In genomic region chr19:30087381-30088138, GRCh38 we compare ENCODE assay signal across 16 cellular contexts.
DNase-seq lines count a peak whose midpoint lies in the region; ATAC-seq, FAIRE-seq and TF ChIP-seq lines count a peak whose summit lies in the region.
"Had no signal": no experiment of that assay in that cellular context is flagged by ENCODE, and none has a peak within 500 bp of the region (broad histone marks: within the 10 kb centered on the region; RNA-seq: fewer than 3 reads in every experiment).

No MANE protein-coding gene starts in this region.

- no peak overlapping the region for H2BK15ac ChIP-seq in neuronal stem cell (ENCODE audit: low read length)
- H2BK15ac ChIP-seq in H9 (ENCODE audit: low read depth, low read length), result no peak overlapping the region

- H2BK120ac ChIP-seq in neuronal stem cell (ENCODE audit: low read depth, low read length) (no peak overlapping the region), H9 (ENCODE audit: low read depth, low read length, poor library complexity, severe bottlenecking) (no peak overlapping the region)

- no peak for ATAC-seq in RWPE2 (ENCODE audit: low read depth)
- no peak for ATAC-seq in effector memory CD8-positive, alpha-beta T cell (replicated peaks)
- ATAC-seq: A549, GM12878, GM23338 had no signal

- H3K23ac ChIP-seq in neuronal stem cell (ENCODE audit: low read depth, low read length, poor library complexity) (no peak overlapping the region), H9 (ENCODE audit: insufficient read length, low read depth, low read length) (no peak overlapping the region)

- no peak overlapping the region for H3K4ac ChIP-seq in neuronal stem cell (ENCODE audit: low read length)
- no peak overlapping the region for H3K4ac ChIP-seq in H9 (ENCODE audit: low read depth, low read length)

- H2BK12ac ChIP-seq in neuronal stem cell (ENCODE audit: low read length), result no peak overlapping the region
- no peak overlapping the region for H2BK12ac ChIP-seq in H9 (ENCODE audit: insufficient read length, low read depth, low read length)

- no peak overlapping the region for H3K56ac ChIP-seq in H9 (ENCODE audit: insufficient read length, low read depth, low read length)

- H3K9ac ChIP-seq in neuronal stem cell (ENCODE audit: low read depth, low read length, poor library complexity), result no peak overlapping the region
- H3K9ac ChIP-seq in H9 (ENCODE audit: extremely low read depth, insufficient read length, low read length), result no peak overlapping the region

- H2AK5ac ChIP-seq in neuronal stem cell (ENCODE audit: low read depth, low read length) (no peak overlapping the region), H9 (ENCODE audit: insufficient read length, low read length) (no peak overlapping the region)

- H3K18ac ChIP-seq in neuronal stem cell (ENCODE audit: low read length) (peak overlapping the region; percentile 30), H9 (ENCODE audit: insufficient read length, low read depth, low read length) (no peak overlapping the region)

- H3K9me3 ChIP-seq in RWPE2 (ENCODE audit: severe bottlenecking), result no peaks in the 10 kb centered on the region
- peaks cover 0 to 2% of the 10 kb centered on the region in 2 donors for H3K9me3 ChIP-seq in neuronal stem cell (replicated peaks in 1 of 2; ENCODE audit: control insufficient read depth in 2 of 2, insufficient read depth in 1 of 2, low read depth in 1 of 2, low read length in 2 of 2)
- no peaks in the 10 kb centered on the region for H3K9me3 ChIP-seq in H9 (ENCODE audit: control insufficient read depth, low read depth, low read length)
- H3K9me3 ChIP-seq: A549, BE2C had no signal

- H3K27ac ChIP-seq in RWPE2 (ENCODE audit: poor library complexity, severe bottlenecking) (no peak overlapping the region), neuronal stem cell (replicated peaks; ENCODE audit: low read length) (no peak overlapping the region), substantia nigra (ENCODE audit: low read depth, low read length, poor library complexity, severe bottlenecking) (peak overlapping the region; percentile 19), H9 (ENCODE audit: insufficient read length, low read depth, low read length) (no peak overlapping the region)
- H3K27ac ChIP-seq: A549, C4-2B had no signal

- H3K36me3 Mint-ChIP-seq in chondrocyte (ENCODE audit: low read depth) (no peaks in the 10 kb centered on the region), H9 (ENCODE audit: insufficient read depth in 1 of 3, low read depth in 3 of 3) (no peaks in the 10 kb centered on the region)
- no peaks in the 10 kb centered on the region for H3K36me3 Mint-ChIP-seq in effector memory CD8-positive, alpha-beta T cell (ENCODE audit: insufficient read depth)
- H3K36me3 Mint-ChIP-seq: CD4-positive, alpha-beta memory T cell had no signal

- DNase-seq in RWPE2 (ENCODE audit: low spot score) (peak; percentile 29), chondrocyte (ENCODE audit: low spot score) (peak; percentile 70), neuronal stem cell (ENCODE audit: low spot score) (no peak), substantia nigra (lab: John Stamatoyannopoulos, UW) (peak in 1 of 49 donors; percentile 7), H9 (no peak), frontal cortex (ENCODE audit: low spot score in 2 of 2) (no peak)
- no peak for DNase-seq in effector memory CD8-positive, alpha-beta T cell
- DNase-seq: BE2C; CD4-positive, alpha-beta memory T cell; DMS79; H7 had no signal

- H3K79me2 ChIP-seq in H9 (ENCODE audit: insufficient read depth, low read length), result no peaks in the 10 kb centered on the region

- H3K4me3 ChIP-seq in RWPE2 (ENCODE audit: severe bottlenecking) (no peak overlapping the region), neuronal stem cell (ENCODE audit: low read length in 2 of 2) (no peak overlapping the region)
- H3K4me3 ChIP-seq: A549, GM12878, GM23338 had no signal

- H2AFZ ChIP-seq in neuronal stem cell (ENCODE audit: low read length), result no peak overlapping the region
- no peak overlapping the region for H2AFZ ChIP-seq in H9 (ENCODE audit: low read length)
- H2AFZ ChIP-seq: GM23338 had no signal

- H4K8ac ChIP-seq in neuronal stem cell (ENCODE audit: low read depth, low read length), result no peak overlapping the region
- H4K8ac ChIP-seq in H9 (replicated peaks; ENCODE audit: insufficient read length, low read depth, low read length), result no peak overlapping the region

- H3K36me3 ChIP-seq in RWPE2 (ENCODE audit: low read depth) (no peaks in the 10 kb centered on the region), neuronal stem cell (replicated peaks in 1 of 2; ENCODE audit: control insufficient read depth in 2 of 2, insufficient read depth in 2 of 2, low read length in 2 of 2) (no peaks in the 10 kb centered on the region)
- H3K36me3 ChIP-seq: BE2C had no signal

- no peaks in the 10 kb centered on the region for H3K27me3 Mint-ChIP-seq in chondrocyte (ENCODE audit: low read depth)
- peaks cover 3% of the 10 kb centered on the region; the same call in 1 of the 2 replicates for H3K27me3 Mint-ChIP-seq in H9 (ENCODE audit: low read depth)
- peaks cover 8 to 45% of the 10 kb centered on the region in 2 donors for H3K27me3 Mint-ChIP-seq in effector memory CD8-positive, alpha-beta T cell

- no peaks in the 10 kb centered on the region for H3K9me3 Mint-ChIP-seq in chondrocyte (ENCODE audit: low read depth)
- no peaks in the 10 kb centered on the region for H3K9me3 Mint-ChIP-seq in H9
- H3K9me3 Mint-ChIP-seq in effector memory CD8-positive, alpha-beta T cell, result no peaks in the 10 kb centered on the region
- H3K9me3 Mint-ChIP-seq: CD4-positive, alpha-beta memory T cell; GM23338 had no signal

- no peaks in the 10 kb centered on the region for H4K20me1 ChIP-seq in H9 (ENCODE audit: control insufficient read depth, insufficient read depth, insufficient read length)

- H3K4me2 ChIP-seq in neuronal stem cell (ENCODE audit: insufficient read depth, low read length, poor library complexity, severe bottlenecking), result no peak overlapping the region
- no peak overlapping the region for H3K4me2 ChIP-seq in H9 (ENCODE audit: insufficient read depth, insufficient read length, low read length)
- H3K4me2 ChIP-seq: A549, GM23338 had no signal

- H3K4me3 Mint-ChIP-seq in chondrocyte (ENCODE audit: unreplicated experiment) (no peak overlapping the region), H9 (no peak overlapping the region)
- H3K4me3 Mint-ChIP-seq in effector memory CD8-positive, alpha-beta T cell, result no peak overlapping the region
- H3K4me3 Mint-ChIP-seq: CD4-positive, alpha-beta memory T cell; GM23338 had no signal

- WGBS in neuronal stem cell (ENCODE audit: extremely low coverage in 2 of 2, insufficient read length in 2 of 2, insufficient replicate concordance in 1 of 2), 2 donors, result no CpG with 5 or more reads among the region's 11 CpGs
- WGBS in H9 (ENCODE audit: extremely low coverage, insufficient read length, low lambda C conversion rate), result no CpG with 5 or more reads among the region's 11 CpGs

- no peak overlapping the region for H3T11ph ChIP-seq in H9 (ENCODE audit: low read length)

- no peak for FAIRE-seq in frontal cortex (lab: Jason Lieb, UNC)
- FAIRE-seq: A549, GM12878, GM18507 had no signal

- no peak overlapping the region for H2BK20ac ChIP-seq in H9 (ENCODE audit: low read depth, low read length, poor library complexity, severe bottlenecking)

- H3K79me1 ChIP-seq in neuronal stem cell (ENCODE audit: low read depth, low read length) (no peaks in the 10 kb centered on the region), H9 (ENCODE audit: insufficient read depth, low read depth, low read length, poor library complexity, severe bottlenecking) (no peaks in the 10 kb centered on the region)

- no peaks in the 10 kb centered on the region for H3K4me1 Mint-ChIP-seq in chondrocyte (ENCODE audit: low read depth)
- H3K4me1 Mint-ChIP-seq in H9, result peaks cover 0 to 3% of the 10 kb centered on the region in 2 experiments; a peak in 1 of 4 replicates
- H3K4me1 Mint-ChIP-seq in effector memory CD8-positive, alpha-beta T cell (ENCODE audit: low read depth in 2 of 2), result no peaks in the 10 kb centered on the region
- H3K4me1 Mint-ChIP-seq: CD4-positive, alpha-beta memory T cell had no signal

- H3K27ac Mint-ChIP-seq in chondrocyte (ENCODE audit: unreplicated experiment) (no peak overlapping the region), H9 (no peak overlapping the region)
- H3K27ac Mint-ChIP-seq in effector memory CD8-positive, alpha-beta T cell, result no peak overlapping the region
- H3K27ac Mint-ChIP-seq: CD4-positive, alpha-beta memory T cell had no signal

- peak overlapping the region; percentile 35 for H4K91ac ChIP-seq in neuronal stem cell (ENCODE audit: low read depth, low read length, poor library complexity)
- H4K91ac ChIP-seq in H9 (ENCODE audit: insufficient read length, low read depth, low read length), result no peak overlapping the region

- no peak overlapping the region for H3K14ac ChIP-seq in neuronal stem cell (ENCODE audit: low read length)
- H3K14ac ChIP-seq in H9 (ENCODE audit: insufficient read depth, low read length), result no peak overlapping the region

- H3K4me1 ChIP-seq in RWPE2 (ENCODE audit: insufficient read depth, poor library complexity, severe bottlenecking) (no peaks in the 10 kb centered on the region), neuronal stem cell (ENCODE audit: control insufficient read depth in 2 of 2, insufficient read depth in 1 of 2, low read depth in 1 of 2, low read length in 2 of 2) (peaks cover 0 to 1% of the 10 kb centered on the region in 2 donors), H9 (ENCODE audit: insufficient read depth, low read length) (no peaks in the 10 kb centered on the region)
- H3K4me1 ChIP-seq: A549 had no signal

- no peak overlapping the region for H2BK5ac ChIP-seq in neuronal stem cell (ENCODE audit: low read length)
- H2BK5ac ChIP-seq in H9 (ENCODE audit: insufficient read length, low read length), result no peak overlapping the region

- TF ChIP-seq CTCF in RWPE2 (IDR thresholded peaks at IDR 0.05; ENCODE audit: poor library complexity, severe bottlenecking) (no peak), chondrocyte (IDR thresholded peaks at IDR 0.05) (no peak), H9 (conservative IDR thresholded peaks at IDR 0.05) (no peak)

- no peaks in the 10 kb centered on the region for H3K27me3 ChIP-seq in RWPE2 (ENCODE audit: insufficient read depth, poor library complexity, severe bottlenecking)
- H3K27me3 ChIP-seq in neuronal stem cell (ENCODE audit: control insufficient read depth in 3 of 3, insufficient read depth in 3 of 3, low read depth in 1 of 3, low read length in 3 of 3), result peaks cover 0 to 4% (median 0%) of the 10 kb centered on the region in 3 experiments
- no peaks in the 10 kb centered on the region for H3K27me3 ChIP-seq in H9 (ENCODE audit: insufficient read depth, low read length)
- H3K27me3 ChIP-seq: BE2C had no signal

- no peaks in the 10 kb centered on the region for H3K23me2 ChIP-seq in H9 (ENCODE audit: insufficient read length, low read depth, low read length, poor library complexity, severe bottlenecking)

- no peak overlapping the region for H4K5ac ChIP-seq in H9 (ENCODE audit: insufficient read length, low read depth, low read length)

Comparison
In these comparisons a context has a peak if more than half of its experiments do, and no peak if none do; other contexts are left out.
1. DNase-seq: peak in RWPE2 (single experiment) and chondrocyte (single experiment); none in neuronal stem cell (single experiment), H9 (single experiment), frontal cortex (0 of 2) and effector memory CD8-positive, alpha-beta T cell (0 of 3).